23 cellular contexts compared by ENCODE assay signal in the genomic region with DNA sequence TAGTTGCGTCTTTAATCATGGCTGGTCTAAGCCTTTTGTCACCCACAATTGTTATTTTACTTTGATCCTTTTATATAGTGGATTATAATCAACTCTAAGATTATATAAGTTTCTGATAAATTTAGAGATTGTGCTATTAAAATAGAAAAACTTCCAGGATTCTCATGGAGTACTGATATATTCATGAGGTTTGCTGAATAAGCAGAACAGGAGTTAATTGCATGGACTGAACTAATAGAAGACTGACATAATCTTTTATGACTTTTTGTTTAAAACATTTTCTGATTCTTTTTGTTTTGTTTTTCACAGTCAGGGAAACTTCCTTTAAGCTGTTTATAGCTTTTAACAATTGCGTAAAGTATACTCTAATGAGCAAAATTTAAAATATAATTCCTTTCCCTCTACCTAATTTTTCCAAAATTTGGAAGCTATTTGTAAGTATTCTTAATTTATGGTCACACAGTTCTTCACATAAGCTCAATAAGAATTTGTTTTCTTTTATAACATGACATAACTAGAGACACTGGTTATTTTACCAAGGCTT.
DNase-seq lines count a peak whose midpoint lies in the region; ATAC-seq, FAIRE-seq and TF ChIP-seq lines count a peak whose summit lies in the region.
"Had no signal": no experiment of that assay in that cellular context is flagged by ENCODE, and none has a peak within 500 bp of the region (broad histone marks: within the 10 kb centered on the region; RNA-seq: fewer than 3 reads in every experiment).

No MANE protein-coding gene starts in this region.

- H3K36me3 ChIP-seq in HEK293 (ENCODE audit: control insufficient read depth in 2 of 2, insufficient read depth in 1 of 2, low read length in 2 of 2) (no peaks in the 10 kb centered on the region), K562 (ENCODE audit: control insufficient read depth, insufficient read depth, low read length) (no peaks in the 10 kb centered on the region), aorta (ENCODE audit: control insufficient read depth in 1 of 2, insufficient read depth in 2 of 2, low read length in 1 of 2) (no peaks in the 10 kb centered on the region)
- H3K36me3 ChIP-seq: BLaER1 treated with 17β-estradiol and CSF1 and Interleukin-3, amounts not matched to agents 10 nM and 100 nM had no signal

- CTCF ChIA-PET in A549 (lab: Yijun Ruan, JAX): interaction anchor here (0.6 to 0.9 kb wide), 2 partner anchors 41 to 1110 kb away, joined by 3 read pairs; no protein-coding TSS in a partner anchor
- CTCF ChIA-PET in HEK293 (lab: Yijun Ruan, JAX): interaction anchor here (1.9 kb wide), 1 partner anchor 24 kb away, joined by 10 read pairs; no protein-coding TSS in a partner anchor
- CTCF ChIA-PET in K562 (lab: Yijun Ruan, JAX; ENCODE audit: low intra/inter-chr PET ratio): no interaction called here

- no peak overlapping the region for H3K4me3 Mint-ChIP-seq in stimulated activated memory B cell treated with anti-CD40 and anti-IgM and Interleukin-4, amounts not matched to agents 10 μg/mL and 1 μg/mL and 100 μg/mL, for 72 hours
- H3K4me3 Mint-ChIP-seq: B cell; CD4-positive, alpha-beta T cell; CD8-positive, alpha-beta T cell had no signal

- in situ Hi-C loops in K562 (cut with MboI): no loop called here

- ATAC-seq in A549 (no peak), K562 (no peak), aorta (ENCODE audit: low FRiP score) (no peak), GM18511 (IDR thresholded peaks at IDR 0.05; ENCODE audit: unreplicated experiment) (no peak)
- no peak for ATAC-seq in stimulated activated memory B cell treated with anti-CD40 and anti-IgM and Interleukin-4, amounts not matched to agents 10 μg/mL and 1 μg/mL and 100 μg/mL, for 72 hours
- ATAC-seq: CD8-positive, alpha-beta T cell had no signal

- TF ChIP-seq EP300 in A549 (IDR thresholded peaks at IDR 0.05) (no peak), K562 (IDR thresholded peaks at IDR 0.05; ENCODE audit: low read length) (no peak)

- no peak for TF ChIP-seq CTCF in A549 (IDR thresholded peaks at IDR 0.05)
- TF ChIP-seq CTCF in HEK293 (tag by site-specific recombination; IDR thresholded peaks at IDR 0.05): no peak
- no peak for TF ChIP-seq CTCF in K562 (IDR thresholded peaks at IDR 0.05 in 2 of 3, conservative IDR thresholded peaks at IDR 0.05 in 1 of 3; ENCODE audit: insufficient read depth in 2 of 3, low read depth in 1 of 3, low read length in 3 of 3)

- TF ChIP-seq RAD21 in A549 (conservative IDR thresholded peaks at IDR 0.05 in 1 of 2, IDR thresholded peaks at IDR 0.05 in 1 of 2) (no peak), K562 (CRISPR knock-in tag; conservative IDR thresholded peaks at IDR 0.05 in 1 of 2, IDR thresholded peaks at IDR 0.05 in 1 of 2) (no peak)

- no peak overlapping the region for H3K9ac ChIP-seq in K562 (ENCODE audit: insufficient read depth in 1 of 2, low read depth in 2 of 2, low read length in 2 of 2)
- H3K9ac ChIP-seq: BLaER1 treated with 17β-estradiol and CSF1 and Interleukin-3, amounts not matched to agents 10 nM and 100 nM had no signal

- intact Hi-C loops in K562 (cut with micrococcal nuclease): no loop called here
- intact Hi-C loops in aorta (cut with DNase I): no loop called here

- POLR2A ChIA-PET in A549 (lab: Yijun Ruan, JAX): no interaction called here
- POLR2A ChIA-PET in HEK293 (lab: Yijun Ruan, JAX): no interaction called here
- POLR2A ChIA-PET in K562 (lab: Yijun Ruan, JAX): no interaction called here

- H3K4me2 ChIP-seq in A549 (no peak overlapping the region), K562 (ENCODE audit: insufficient read depth, low read length) (no peak overlapping the region)
- H3K4me2 ChIP-seq: BLaER1 treated with 17β-estradiol and CSF1 and Interleukin-3, amounts not matched to agents 10 nM and 100 nM had no signal

- H2AFZ ChIP-seq in K562 (ENCODE audit: low read depth, low read length): no peak overlapping the region

- H3K27ac Mint-ChIP-seq in stimulated activated memory B cell treated with anti-CD40 and anti-IgM and Interleukin-4, amounts not matched to agents 10 μg/mL and 1 μg/mL and 100 μg/mL, for 72 hours: no peak overlapping the region
- H3K27ac Mint-ChIP-seq: B cell; CD4-positive, alpha-beta T cell; CD8-positive, alpha-beta T cell had no signal

- no peaks in the 10 kb centered on the region for H4K20me1 ChIP-seq in K562 (replicated peaks; ENCODE audit: control insufficient read depth, insufficient read depth, low read length)
- H4K20me1 ChIP-seq: BLaER1 treated with 17β-estradiol and CSF1 and Interleukin-3, amounts not matched to agents 10 nM and 100 nM had no signal

- no peaks in the 10 kb centered on the region for H3K4me1 Mint-ChIP-seq in stimulated activated memory B cell treated with anti-CD40 and anti-IgM and Interleukin-4, amounts not matched to agents 10 μg/mL and 1 μg/mL and 100 μg/mL, for 72 hours
- H3K4me1 Mint-ChIP-seq: B cell had no signal

- no TSS peak for BruUV-seq in K562 (replicated peaks; lab: Mats Ljungman, UMichigan)

- no peak for FAIRE-seq in A549 (lab: Jason Lieb, UNC)
- no peak for FAIRE-seq in K562 (lab: Jason Lieb, UNC)
- FAIRE-seq in endometrium (lab: Jason Lieb, UNC): peak; percentile 12
- FAIRE-seq: A204.1, D721Med, G401.6, GM12891, GM19239 had no signal

- 74% methylated on average over 2 of the region's 2 CpGs for WGBS in A549 (ENCODE audit: missing lambda C conversion rate)
- WGBS in K562 (ENCODE audit: insufficient coverage, low coverage, missing lambda C conversion rate): 0% methylated on average over 2 of the region's 2 CpGs
- 69 to 94% methylated on average over 2 of the region's 2 CpGs for WGBS in aorta, 2 donors

- H3K36me3 Mint-ChIP-seq in stimulated activated memory B cell treated with anti-CD40 and anti-IgM and Interleukin-4, amounts not matched to agents 10 μg/mL and 1 μg/mL and 100 μg/mL, for 72 hours: no peaks in the 10 kb centered on the region
- H3K36me3 Mint-ChIP-seq: CD8-positive, alpha-beta T cell had no signal

- H3K9me3 ChIP-seq in A549 (no peaks in the 10 kb centered on the region), HEK293 (ENCODE audit: control insufficient read depth, insufficient read depth, low read depth, low read length) (no peaks in the 10 kb centered on the region), K562 (replicated peaks; ENCODE audit: control insufficient read depth, insufficient read depth, low read depth, low read length) (no peaks in the 10 kb centered on the region), aorta (ENCODE audit: control insufficient read depth, low read length) (peaks cover 3% of the 10 kb centered on the region)
- H3K9me3 ChIP-seq: Caco-2 had no signal

- H3K4me3 ChIP-seq in A549 (no peak overlapping the region), HEK293 (ENCODE audit: low read depth, low read length) (no peak overlapping the region), K562 (no peak overlapping the region), aorta (ENCODE audit: low read length in 2 of 2) (no peak overlapping the region)
- H3K4me3 ChIP-seq: BLaER1 treated with 17β-estradiol and CSF1 and Interleukin-3, amounts not matched to agents 10 nM and 100 nM had no signal

- H3K27me3 Mint-ChIP-seq in stimulated activated memory B cell treated with anti-CD40 and anti-IgM and Interleukin-4, amounts not matched to agents 10 μg/mL and 1 μg/mL and 100 μg/mL, for 72 hours: peaks cover 22% of the 10 kb centered on the region

- H3K79me2 ChIP-seq in K562 (ENCODE audit: control insufficient read depth, insufficient read depth, low read length): no peaks in the 10 kb centered on the region

- no peaks in the 10 kb centered on the region for H3K27me3 ChIP-seq in K562 (ENCODE audit: control insufficient read depth in 2 of 2, insufficient read depth in 2 of 2, low read length in 2 of 2)
- H3K27me3 ChIP-seq in aorta (ENCODE audit: control insufficient read depth in 1 of 2, insufficient read depth in 2 of 2, low read length in 1 of 2): no peaks in the 10 kb centered on the region
- H3K27me3 ChIP-seq: BLaER1 treated with 17β-estradiol and CSF1 and Interleukin-3, amounts not matched to agents 10 nM and 100 nM had no signal

- no peaks in the 10 kb centered on the region for H3K9me1 ChIP-seq in K562 (ENCODE audit: control insufficient read depth, insufficient read depth, low read length)

- H3K9me3 Mint-ChIP-seq in stimulated activated memory B cell treated with anti-CD40 and anti-IgM and Interleukin-4, amounts not matched to agents 10 μg/mL and 1 μg/mL and 100 μg/mL, for 72 hours: peaks cover 2% of the 10 kb centered on the region
- H3K9me3 Mint-ChIP-seq: CD4-positive, alpha-beta T cell; CD8-positive, alpha-beta T cell had no signal

- TF ChIP-seq POLR2A in A549 (IDR thresholded peaks at IDR 0.05; ENCODE audit: low read length) (no peak), K562 (conservative IDR thresholded peaks at IDR 0.05) (no peak)

- no peaks in the 10 kb centered on the region for H3K4me1 ChIP-seq in A549
- peaks cover 7% of the 10 kb centered on the region for H3K4me1 ChIP-seq in HEK293 (ENCODE audit: control insufficient read depth, insufficient read depth, low read length)
- H3K4me1 ChIP-seq in K562 (replicated peaks in 1 of 2; ENCODE audit: control insufficient read depth in 2 of 2, insufficient read depth in 2 of 2, low read length in 2 of 2): no peaks in the 10 kb centered on the region
- no peaks in the 10 kb centered on the region for H3K4me1 ChIP-seq in aorta (ENCODE audit: control insufficient read depth in 1 of 2, insufficient read depth in 2 of 2, low read length in 2 of 2)
- H3K4me1 ChIP-seq: BLaER1 treated with 17β-estradiol and CSF1 and Interleukin-3, amounts not matched to agents 10 nM and 100 nM; Caco-2 had no signal

- H3K27ac ChIP-seq in A549 (no peak overlapping the region), HEK293 (ENCODE audit: extremely low read depth, low read depth, low read length) (no peak overlapping the region), K562 (ENCODE audit: extremely low read depth, low read depth, low read length) (no peak overlapping the region), aorta (ENCODE audit: low read depth in 1 of 2, low read length in 2 of 2) (no peak overlapping the region)
- H3K27ac ChIP-seq: BLaER1 treated with 17β-estradiol and CSF1 and Interleukin-3, amounts not matched to agents 10 nM and 100 nM; C4-2B had no signal

- DNase-seq in A549 (ENCODE audit: low read depth in 1 of 2, low spot score in 1 of 2) (no peak), K562 (ENCODE audit: extremely low read depth in 1 of 4, low spot score in 3 of 4) (no peak), aorta (no peak)
- DNase-seq: 8988T; AML-193; Caco-2; Calu3; CD4-positive, alpha-beta T cell; CD8-positive, alpha-beta T cell; DMS79 treated with DMSO at 0.1 percent for 48 hours; GF-D8 had no signal

TF ChIP-seq in A549, 52 proteins besides CTCF, POLR2A, EP300 and RAD21:
- TF ChIP-seq MAFK (IDR thresholded peaks at IDR 0.05; ENCODE audit: partially characterized antibody) (peak; percentile 56), ESRRA (IDR thresholded peaks at IDR 0.05; ENCODE audit: borderline replicate concordance, low read length) (no peak)

TF ChIP-seq in HEK293, 187 proteins besides CTCF, POLR2A, EP300 and RAD21:
- TF ChIP-seq ZNF302 (tag by site-specific recombination; IDR thresholded peaks at IDR 0.05; ENCODE audit: low read depth) (no peak), SETDB1 (IDR thresholded peaks at IDR 0.05; ENCODE audit: insufficient read length, low read length) (peak; percentile 95)
TF ChIP-seq in HEK293: peak in this region for 1.

TF ChIP-seq in K562, 482 proteins besides CTCF, POLR2A, EP300 and RAD21:
- TF ChIP-seq ZNF316 (IDR thresholded peaks at IDR 0.05) (peak; percentile 24; the same call in 1 of the 2 replicates), ZNF143 (CRISPR knock-in tag; IDR thresholded peaks at IDR 0.05) (no peak)
